1 cellular context compared by ENCODE assay signal in genomic region chr1:51524817-51525216, GRCh38.
TF ChIP-seq lines count a peak whose summit lies in the region.

No MANE protein-coding gene starts in this region.

TF ChIP-seq in K562, 482 proteins besides CTCF, POLR2A, EP300 and RAD21 (continued from another document):
- TF ChIP-seq MXD1 (CRISPR knock-in tag; IDR thresholded peaks at IDR 0.05; ENCODE audit: borderline replicate concordance, poor library complexity, severe bottlenecking) (no peak), ZNF146 (CRISPR knock-in tag; IDR thresholded peaks at IDR 0.05; ENCODE audit: unreplicated experiment) (peak; percentile 4)
TF ChIP-seq in K562: peak in this region for 2.
